ENCODE assay signal across 1 cellular context in genomic region chr2:239921843-239922242, GRCh38.
TF ChIP-seq lines count a peak whose summit lies in the region.

No MANE protein-coding gene starts in this region.

TF ChIP-seq in HEK293, 187 proteins besides CTCF, POLR2A, EP300 and RAD21 (continued from another document):
- TF ChIP-seq KLF17 (tag by site-specific recombination; IDR thresholded peaks at IDR 0.05): no peak
- TF ChIP-seq ZNF585B (tag by site-specific recombination; IDR thresholded peaks at IDR 0.05): no peak
